Comparison of ENCODE assay signal across 9 cellular contexts in the genomic region with DNA sequence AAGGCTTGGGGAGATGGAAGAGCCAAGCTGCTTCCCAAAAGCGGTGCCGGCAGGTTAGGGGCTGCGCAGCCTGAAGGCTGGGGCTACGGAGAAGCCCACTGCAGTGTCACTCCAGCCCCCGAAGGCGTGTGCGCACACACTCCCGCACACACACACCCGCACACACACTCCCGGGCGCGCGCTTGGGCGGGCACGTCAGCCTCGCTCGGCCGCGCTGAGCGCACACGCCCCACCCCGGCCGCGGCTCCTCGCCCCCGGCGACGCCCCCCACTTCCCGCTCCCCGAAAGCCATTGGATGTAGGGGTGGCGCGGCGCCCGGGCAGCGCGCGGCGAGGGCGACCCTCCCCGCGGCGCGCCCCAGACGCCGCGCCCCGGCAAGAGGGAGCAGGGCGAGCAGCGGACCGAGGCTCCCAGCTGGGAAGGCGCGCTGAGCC. TPM values are rescaled to one million over a fixed set of nuclear protein-coding genes. Genes with fewer than 3 reads are reported as not detected.
DNase-seq lines count a peak whose midpoint lies in the region; ATAC-seq and TF ChIP-seq lines count a peak whose summit lies in the region.
"Had no signal": no experiment of that assay in that cellular context is flagged by ENCODE, and none has a peak within 500 bp of the region (broad histone marks: within the 10 kb centered on the region; RNA-seq: fewer than 3 reads in every experiment).

A gene with protein sequence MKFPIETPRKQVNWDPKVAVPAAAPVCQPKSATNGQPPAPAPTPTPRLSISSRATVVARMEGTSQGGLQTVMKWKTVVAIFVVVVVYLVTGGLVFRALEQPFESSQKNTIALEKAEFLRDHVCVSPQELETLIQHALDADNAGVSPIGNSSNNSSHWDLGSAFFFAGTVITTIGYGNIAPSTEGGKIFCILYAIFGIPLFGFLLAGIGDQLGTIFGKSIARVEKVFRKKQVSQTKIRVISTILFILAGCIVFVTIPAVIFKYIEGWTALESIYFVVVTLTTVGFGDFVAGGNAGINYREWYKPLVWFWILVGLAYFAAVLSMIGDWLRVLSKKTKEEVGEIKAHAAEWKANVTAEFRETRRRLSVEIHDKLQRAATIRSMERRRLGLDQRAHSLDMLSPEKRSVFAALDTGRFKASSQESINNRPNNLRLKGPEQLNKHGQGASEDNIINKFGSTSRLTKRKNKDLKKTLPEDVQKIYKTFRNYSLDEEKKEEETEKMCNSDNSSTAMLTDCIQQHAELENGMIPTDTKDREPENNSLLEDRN (minus strand): TSS at position 184 of the 434 bp plus-strand sequence. CDS start 471 bp downstream, outside the sequence.

- H3K27ac ChIP-seq in neural cell (ENCODE audit: low read length) (peak within 1 kb of the TSS; percentile 77), colonic mucosa (no peak within 1 kb of the TSS), gastroesophageal sphincter (no peak within 1 kb of the TSS)
- H3K27ac ChIP-seq: KMS-11 had no signal

- TF ChIP-seq EP300 in neural cell (conservative IDR thresholded peaks at IDR 0.05; ENCODE audit: poor library complexity, severe bottlenecking), result no peak
- no peak for TF ChIP-seq EP300 in gastroesophageal sphincter (IDR thresholded peaks at IDR 0.05)

- peaks cover 4% of the 10 kb centered on the region for H3F3A ChIP-seq in neural cell (ENCODE audit: insufficient read depth, low read length, poor library complexity, severe bottlenecking)

- TF ChIP-seq RAD21 in neural cell (conservative IDR thresholded peaks at IDR 0.05), result no peak

- H3K4me1 ChIP-seq in colonic mucosa, result peaks cover 3% of the 10 kb centered on the region
- peaks cover 0 to 26% (median 0%) of the 10 kb centered on the region in 3 donors for H3K4me1 ChIP-seq in gastroesophageal sphincter

- H2AFZ ChIP-seq in neural cell (ENCODE audit: low read depth, low read length), result peak within 1 kb of the TSS; percentile 51

- intact Hi-C loops in CD14-positive monocyte (cut with micrococcal nuclease), result no loop called here
- intact Hi-C loops in colonic mucosa (cut with DNase I), result no loop called here

- 0% methylated on average over 2 of the region's 52 CpGs; no CpG with 5 or more reads in 1 of the 2 donors for WGBS in gastroesophageal sphincter (ENCODE audit: low coverage in 1 of 2), 2 donors

- TF ChIP-seq CTCF in CD14-positive monocyte (IDR thresholded peaks at IDR 0.05) (no peak), neural cell (IDR thresholded peaks at IDR 0.05; ENCODE audit: poor library complexity, severe bottlenecking) (no peak), colonic mucosa (IDR thresholded peaks at IDR 0.05) (no peak), gastroesophageal sphincter (IDR thresholded peaks at IDR 0.05) (no peak)

- TF ChIP-seq POLR2A in gastroesophageal sphincter (IDR thresholded peaks at IDR 0.05), result no peak

- peaks cover 0 to 26% (median 13%) of the 10 kb centered on the region in 7 donors for H3K9me3 Mint-ChIP-seq in CD14-positive monocyte

- no peak within 1 kb of the TSS for H3K27ac Mint-ChIP-seq in CD14-positive monocyte

- no peaks in the 10 kb centered on the region for H4K20me1 ChIP-seq in neural cell (ENCODE audit: insufficient read depth)

- H3K27me3 Mint-ChIP-seq in CD14-positive monocyte (ENCODE audit: low read depth in 3 of 3), result peaks cover 45 to 52% (median 52%) of the 10 kb centered on the region in 3 donors

- no peaks in the 10 kb centered on the region for H3K9me2 ChIP-seq in neural cell (ENCODE audit: insufficient read depth, low read length)

- no peak for DNase-seq in CD14-positive monocyte (ENCODE audit: low spot score)
- peak; percentile 27 for DNase-seq in cerebellar cortex (ENCODE audit: low spot score)
- DNase-seq in DMS153 treated with DMSO at 0.1 percent for 48 hours (lab: John Stamatoyannopoulos, UW; ENCODE audit: unreplicated experiment), result no peak
- no peak for DNase-seq in colonic mucosa

- H3K4me2 ChIP-seq in neural cell (ENCODE audit: low read length), result peak within 1 kb of the TSS; percentile 87
- H3K4me2 ChIP-seq: KMS-11 had no signal

- H3K4me3 Mint-ChIP-seq in CD14-positive monocyte, result peak within 1 kb of the TSS; percentile 72 to 91

- H3K9ac ChIP-seq in neural cell (ENCODE audit: low read length) (peak within 1 kb of the TSS; percentile 92), colonic mucosa (ENCODE audit: low read depth in 2 of 2, low read length in 2 of 2) (no peak within 1 kb of the TSS)
- H3K9ac ChIP-seq: KMS-11 had no signal

- H3K79me2 ChIP-seq in neural cell (replicated peaks; ENCODE audit: insufficient read depth, low read length), result peaks cover 22% of the 10 kb centered on the region

- H3K9me3 ChIP-seq in neural cell (ENCODE audit: low read length) (no peaks in the 10 kb centered on the region), colonic mucosa (no peaks in the 10 kb centered on the region), gastroesophageal sphincter (peaks cover 0 to under 1% (median 0%) of the 10 kb centered on the region in 3 donors)

- no peaks in the 10 kb centered on the region for H3K36me3 ChIP-seq in neural cell (ENCODE audit: insufficient read depth, low read length)
- H3K36me3 ChIP-seq in colonic mucosa, result no peaks in the 10 kb centered on the region
- H3K36me3 ChIP-seq in gastroesophageal sphincter, result no peaks in the 10 kb centered on the region

- peaks cover 0 to 5% of the 10 kb centered on the region in 2 donors for H3K36me3 Mint-ChIP-seq in CD14-positive monocyte

- ATAC-seq in GM19324 (IDR thresholded peaks at IDR 0.05; ENCODE audit: low FRiP score, unreplicated experiment), result peak; percentile 11
- peak; percentile 32 for ATAC-seq in HG03354 (IDR thresholded peaks at IDR 0.05; ENCODE audit: poor library complexity, severe bottlenecking, unreplicated experiment)
- no peak for ATAC-seq in gastroesophageal sphincter

- peaks cover 5% of the 10 kb centered on the region for H3K4me1 Mint-ChIP-seq in CD14-positive monocyte

- H3K4me3 ChIP-seq in neural cell (ENCODE audit: low read length) (peak within 1 kb of the TSS; percentile 89), colonic mucosa (no peak within 1 kb of the TSS), gastroesophageal sphincter (peak within 1 kb of the TSS in 1 of 2 donors; percentile 38)

- H3K27me3 ChIP-seq in neural cell (ENCODE audit: insufficient read depth, low read depth, low read length), result peaks cover 19% of the 10 kb centered on the region
- peaks cover 53% of the 10 kb centered on the region for H3K27me3 ChIP-seq in colonic mucosa
- H3K27me3 ChIP-seq in gastroesophageal sphincter, result peaks cover 93% of the 10 kb centered on the region

TF ChIP-seq in neural cell, 6 proteins besides CTCF, POLR2A, EP300 and RAD21:
- TF ChIP-seq POLR2AphosphoS5 (IDR thresholded peaks at IDR 0.05) (peak; percentile 71), SMC3 (conservative IDR thresholded peaks at IDR 0.05; ENCODE audit: poor library complexity) (peak; percentile 13), TAF1 (IDR thresholded peaks at IDR 0.05; ENCODE audit: low read depth) (no peak)
- TF ChIP-seq, protein P1, sequence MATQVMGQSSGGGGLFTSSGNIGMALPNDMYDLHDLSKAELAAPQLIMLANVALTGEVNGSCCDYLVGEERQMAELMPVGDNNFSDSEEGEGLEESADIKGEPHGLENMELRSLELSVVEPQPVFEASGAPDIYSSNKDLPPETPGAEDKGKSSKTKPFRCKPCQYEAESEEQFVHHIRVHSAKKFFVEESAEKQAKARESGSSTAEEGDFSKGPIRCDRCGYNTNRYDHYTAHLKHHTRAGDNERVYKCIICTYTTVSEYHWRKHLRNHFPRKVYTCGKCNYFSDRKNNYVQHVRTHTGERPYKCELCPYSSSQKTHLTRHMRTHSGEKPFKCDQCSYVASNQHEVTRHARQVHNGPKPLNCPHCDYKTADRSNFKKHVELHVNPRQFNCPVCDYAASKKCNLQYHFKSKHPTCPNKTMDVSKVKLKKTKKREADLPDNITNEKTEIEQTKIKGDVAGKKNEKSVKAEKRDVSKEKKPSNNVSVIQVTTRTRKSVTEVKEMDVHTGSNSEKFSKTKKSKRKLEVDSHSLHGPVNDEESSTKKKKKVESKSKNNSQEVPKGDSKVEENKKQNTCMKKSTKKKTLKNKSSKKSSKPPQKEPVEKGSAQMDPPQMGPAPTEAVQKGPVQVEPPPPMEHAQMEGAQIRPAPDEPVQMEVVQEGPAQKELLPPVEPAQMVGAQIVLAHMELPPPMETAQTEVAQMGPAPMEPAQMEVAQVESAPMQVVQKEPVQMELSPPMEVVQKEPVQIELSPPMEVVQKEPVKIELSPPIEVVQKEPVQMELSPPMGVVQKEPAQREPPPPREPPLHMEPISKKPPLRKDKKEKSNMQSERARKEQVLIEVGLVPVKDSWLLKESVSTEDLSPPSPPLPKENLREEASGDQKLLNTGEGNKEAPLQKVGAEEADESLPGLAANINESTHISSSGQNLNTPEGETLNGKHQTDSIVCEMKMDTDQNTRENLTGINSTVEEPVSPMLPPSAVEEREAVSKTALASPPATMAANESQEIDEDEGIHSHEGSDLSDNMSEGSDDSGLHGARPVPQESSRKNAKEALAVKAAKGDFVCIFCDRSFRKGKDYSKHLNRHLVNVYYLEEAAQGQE (IDR thresholded peaks at IDR 0.05; ENCODE audit: borderline replicate concordance), result peak; percentile 66

RNA-seq across cellular contexts. Expression of the gene that starts here (rescaled TPM):
- polyA plus RNA-seq in CD14-positive monocyte (under 1 TPM in 1 of 2 donors, not detected in 1; 0.05 TPM), neural cell (6.9 and 7.0 TPM in 2 replicates)
- polyA minus RNA-seq in neural cell, result 24.6 and 31.7 TPM in 2 replicates
- total RNA-seq in colonic mucosa (1 to 10 TPM in 1 of 2 donors, under 1 TPM in 1; 0.74 to 2.1 TPM), gastroesophageal sphincter (under 1 TPM in 1 of 4 donors, not detected in 3; 0.40 TPM)
